Comparison of ENCODE assay signal across 1 cellular context in the genomic region with DNA sequence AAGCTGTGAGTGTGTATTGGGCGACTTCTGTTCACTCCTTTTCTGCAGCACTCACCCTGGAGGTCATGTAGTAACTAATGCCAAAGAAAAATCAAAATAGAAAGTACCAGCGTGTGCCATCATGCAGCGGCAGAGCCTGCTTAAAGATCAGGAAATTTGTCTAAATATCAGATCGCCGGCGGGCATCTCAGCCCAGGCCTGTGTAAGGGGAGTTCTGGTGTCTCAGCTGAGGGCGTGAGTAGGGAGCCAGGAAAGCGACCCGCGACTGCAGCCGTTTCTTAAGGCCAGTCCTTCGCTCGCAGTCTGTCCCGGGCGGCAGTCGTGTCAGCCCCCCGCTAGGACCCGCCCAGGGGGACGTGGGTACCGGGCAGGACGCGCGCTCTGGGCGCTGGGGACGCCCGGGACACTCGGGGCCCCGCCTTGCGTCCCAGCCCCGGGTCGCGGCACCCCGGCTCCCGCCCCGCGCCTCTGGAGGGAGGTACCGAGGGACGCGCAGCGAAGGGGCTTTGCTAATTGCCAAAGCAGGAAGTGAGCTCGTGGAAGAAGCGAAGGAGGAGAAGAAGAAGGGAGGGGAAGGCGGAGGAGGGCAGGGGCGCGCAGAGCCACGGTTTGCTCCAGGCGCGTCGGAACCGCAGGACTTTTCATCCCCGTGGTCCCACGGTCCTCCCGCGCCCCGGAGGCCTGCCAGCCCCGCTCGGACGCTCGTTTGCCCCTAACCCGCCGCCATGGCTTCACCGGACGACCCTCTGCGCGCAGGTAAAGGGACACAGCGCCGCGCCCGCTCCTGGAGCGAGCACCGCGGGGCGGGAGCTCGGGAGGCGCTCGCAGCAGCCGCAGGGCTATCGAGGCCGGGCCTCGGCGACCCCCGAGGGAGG.
TF ChIP-seq lines count a peak whose summit lies in the region.

No MANE protein-coding gene starts in this region.

TF ChIP-seq in SK-N-SH, 30 proteins besides CTCF, POLR2A, EP300 and RAD21 (continued from another document):
- TF ChIP-seq, protein P1, sequence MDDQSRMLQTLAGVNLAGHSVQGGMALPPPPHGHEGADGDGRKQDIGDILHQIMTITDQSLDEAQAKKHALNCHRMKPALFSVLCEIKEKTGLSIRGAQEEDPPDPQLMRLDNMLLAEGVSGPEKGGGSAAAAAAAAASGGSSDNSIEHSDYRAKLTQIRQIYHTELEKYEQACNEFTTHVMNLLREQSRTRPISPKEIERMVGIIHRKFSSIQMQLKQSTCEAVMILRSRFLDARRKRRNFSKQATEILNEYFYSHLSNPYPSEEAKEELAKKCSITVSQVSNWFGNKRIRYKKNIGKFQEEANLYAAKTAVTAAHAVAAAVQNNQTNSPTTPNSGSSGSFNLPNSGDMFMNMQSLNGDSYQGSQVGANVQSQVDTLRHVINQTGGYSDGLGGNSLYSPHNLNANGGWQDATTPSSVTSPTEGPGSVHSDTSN (IDR thresholded peaks at IDR 0.05): no peak
- TF ChIP-seq, protein P2, sequence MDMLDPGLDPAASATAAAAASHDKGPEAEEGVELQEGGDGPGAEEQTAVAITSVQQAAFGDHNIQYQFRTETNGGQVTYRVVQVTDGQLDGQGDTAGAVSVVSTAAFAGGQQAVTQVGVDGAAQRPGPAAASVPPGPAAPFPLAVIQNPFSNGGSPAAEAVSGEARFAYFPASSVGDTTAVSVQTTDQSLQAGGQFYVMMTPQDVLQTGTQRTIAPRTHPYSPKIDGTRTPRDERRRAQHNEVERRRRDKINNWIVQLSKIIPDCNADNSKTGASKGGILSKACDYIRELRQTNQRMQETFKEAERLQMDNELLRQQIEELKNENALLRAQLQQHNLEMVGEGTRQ (IDR thresholded peaks at IDR 0.05; ENCODE audit: borderline replicate concordance, low read depth, low read length): no peak
- TF ChIP-seq, protein P3, sequence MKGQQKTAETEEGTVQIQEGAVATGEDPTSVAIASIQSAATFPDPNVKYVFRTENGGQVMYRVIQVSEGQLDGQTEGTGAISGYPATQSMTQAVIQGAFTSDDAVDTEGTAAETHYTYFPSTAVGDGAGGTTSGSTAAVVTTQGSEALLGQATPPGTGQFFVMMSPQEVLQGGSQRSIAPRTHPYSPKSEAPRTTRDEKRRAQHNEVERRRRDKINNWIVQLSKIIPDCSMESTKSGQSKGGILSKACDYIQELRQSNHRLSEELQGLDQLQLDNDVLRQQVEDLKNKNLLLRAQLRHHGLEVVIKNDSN (IDR thresholded peaks at IDR 0.05; ENCODE audit: borderline replicate concordance, low read depth): no peak
- TF ChIP-seq FOSL2 (IDR thresholded peaks at IDR 0.05; ENCODE audit: borderline replicate concordance, low read depth): no peak
